25 cellular contexts compared by ENCODE assay signal in genomic region chr13:45834411-45834994, GRCh38. TPM values are rescaled to one million over a fixed set of nuclear protein-coding genes. Genes with fewer than 3 reads are reported as not detected.
DNase-seq lines count a peak whose midpoint lies in the region; ATAC-seq, FAIRE-seq and TF ChIP-seq lines count a peak whose summit lies in the region.
"Had no signal": no experiment of that assay in that cellular context is flagged by ENCODE, and none has a peak within 500 bp of the region (broad histone marks: within the 10 kb centered on the region; RNA-seq: fewer than 3 reads in every experiment).

No MANE protein-coding gene starts in this region.

- POLR2A ChIA-PET in HepG2 (lab: Yijun Ruan, JAX), result no interaction called here

- H3K27me3 ChIP-seq in HepG2 (ENCODE audit: control insufficient read depth in 1 of 2, insufficient read depth in 2 of 2, low read length in 2 of 2), result peaks cover 0 to 10% of the 10 kb centered on the region in 2 experiments; a peak in 1 of 5 replicates
- H3K27me3 ChIP-seq in right lobe of liver, result no peaks in the 10 kb centered on the region
- no peaks in the 10 kb centered on the region for H3K27me3 ChIP-seq in mammary epithelial cell (ENCODE audit: insufficient read depth, low read length)
- no peaks in the 10 kb centered on the region for H3K27me3 ChIP-seq in neural cell (ENCODE audit: insufficient read depth, low read depth, low read length)
- no peaks in the 10 kb centered on the region for H3K27me3 ChIP-seq in suprapubic skin
- H3K27me3 ChIP-seq: Peyer's patch, SJSA1 had no signal

- H3K4me1 ChIP-seq in HepG2 (ENCODE audit: insufficient read depth, low read length) (no peaks in the 10 kb centered on the region), right lobe of liver (no peaks in the 10 kb centered on the region), mammary epithelial cell (ENCODE audit: insufficient read depth, low read length) (peaks cover 14% of the 10 kb centered on the region), suprapubic skin (peaks cover 22% of the 10 kb centered on the region)
- H3K4me1 ChIP-seq: Peyer's patch, SJSA1 had no signal

- 3% methylated on average over 2 of the region's 7 CpGs for WGBS in HepG2 (ENCODE audit: low lambda C conversion rate)
- 77% methylated on average over 4 of the region's 7 CpGs for WGBS in right lobe of liver (ENCODE audit: insufficient coverage, low coverage, low lambda C conversion rate, missing lambda C conversion rate)
- WGBS in mammary epithelial cell (ENCODE audit: low coverage, missing lambda C conversion rate), result 50% methylated on average over 6 of the region's 7 CpGs
- WGBS in suprapubic skin, result 66% methylated on average over 7 of the region's 7 CpGs

- H3K36me3 ChIP-seq in HepG2 (replicated peaks in 1 of 2; ENCODE audit: control insufficient read depth in 1 of 2, insufficient read depth in 2 of 2, low read length in 2 of 2), result no peaks in the 10 kb centered on the region
- H3K36me3 ChIP-seq in right lobe of liver, result no peaks in the 10 kb centered on the region
- no peaks in the 10 kb centered on the region for H3K36me3 ChIP-seq in mammary epithelial cell (ENCODE audit: insufficient read depth, low read length)
- H3K36me3 ChIP-seq in neural cell (ENCODE audit: insufficient read depth, low read length), result no peaks in the 10 kb centered on the region
- no peaks in the 10 kb centered on the region for H3K36me3 ChIP-seq in suprapubic skin
- H3K36me3 ChIP-seq: HAP-1, Peyer's patch, SJSA1 had no signal

- no peak for TF ChIP-seq CTCF in HepG2 (CRISPR knock-in tag; IDR thresholded peaks at IDR 0.05)
- TF ChIP-seq CTCF in right lobe of liver (IDR thresholded peaks at IDR 0.05), result no peak
- TF ChIP-seq CTCF in mammary epithelial cell (conservative IDR thresholded peaks at IDR 0.05 in 1 of 2, IDR thresholded peaks at IDR 0.05 in 1 of 2; ENCODE audit: extremely low read depth in 1 of 2, insufficient read depth in 1 of 2, low read depth in 1 of 2, low read length in 2 of 2), result no peak
- TF ChIP-seq CTCF in neural cell (IDR thresholded peaks at IDR 0.05; ENCODE audit: poor library complexity, severe bottlenecking), result no peak
- no peak for TF ChIP-seq CTCF in suprapubic skin (IDR thresholded peaks at IDR 0.05)

- H3K79me2 ChIP-seq in HepG2 (ENCODE audit: insufficient read depth, low read length), result no peaks in the 10 kb centered on the region
- H3K79me2 ChIP-seq in mammary epithelial cell (ENCODE audit: insufficient read depth, low read length), result no peaks in the 10 kb centered on the region
- H3K79me2 ChIP-seq in neural cell (replicated peaks; ENCODE audit: insufficient read depth, low read length), result no peaks in the 10 kb centered on the region

- H3K9ac ChIP-seq in HepG2 (ENCODE audit: insufficient read depth, low read depth, low read length) (no peak overlapping the region), mammary epithelial cell (ENCODE audit: insufficient read depth, low read length) (no peak overlapping the region), neural cell (ENCODE audit: low read length) (no peak overlapping the region)

- CTCF ChIA-PET in HepG2 (lab: Yijun Ruan, JAX; ENCODE audit: low intra/inter-chr PET ratio, low total read pairs), result no interaction called here
- CTCF ChIA-PET in mammary epithelial cell (lab: Charles Lee; ENCODE audit: low non-redundant PET), result no interaction called here

- no peak overlapping the region for H2AFZ ChIP-seq in HepG2 (ENCODE audit: low read length)
- H2AFZ ChIP-seq in mammary epithelial cell (ENCODE audit: low read depth, low read length), result peak overlapping the region; percentile 63
- no peak overlapping the region for H2AFZ ChIP-seq in neural cell (ENCODE audit: low read depth, low read length)

- no peaks in the 10 kb centered on the region for H3K9me3 ChIP-seq in HepG2 (ENCODE audit: low read length)
- H3K9me3 ChIP-seq in right lobe of liver, result no peaks in the 10 kb centered on the region
- no peaks in the 10 kb centered on the region for H3K9me3 ChIP-seq in mammary epithelial cell (replicated peaks; ENCODE audit: insufficient read depth, low read length)
- H3K9me3 ChIP-seq in neural cell (ENCODE audit: low read length), result no peaks in the 10 kb centered on the region
- no peaks in the 10 kb centered on the region for H3K9me3 ChIP-seq in suprapubic skin
- H3K9me3 ChIP-seq: HAP-1, Peyer's patch, SJSA1 had no signal

- H3K4me3 ChIP-seq in HepG2 (replicated peaks in 1 of 3; ENCODE audit: insufficient read depth in 1 of 3, low read depth in 2 of 3, low read length in 3 of 3), result no peak overlapping the region
- no peak overlapping the region for H3K4me3 ChIP-seq in right lobe of liver
- H3K4me3 ChIP-seq in mammary epithelial cell (replicated peaks in 1 of 3; ENCODE audit: insufficient read depth in 1 of 3, low read depth in 2 of 3, low read length in 3 of 3), result no peak overlapping the region
- H3K4me3 ChIP-seq in neural cell (ENCODE audit: low read length), result no peak overlapping the region
- H3K4me3 ChIP-seq in suprapubic skin, result no peak overlapping the region
- H3K4me3 ChIP-seq: HAP-1, Peyer's patch, SJSA1 had no signal

- in situ Hi-C loops in HepG2 (cut with HindIII; ENCODE audit: extremely low pct_ligation_motif_present, low pct_unique_long_range_greater_than_20kb) (no loop called here), mammary epithelial cell (cut with MboI; ENCODE audit: low sequenced_read_pairs in 2 of 2) (no loop called here)

- no peaks in the 10 kb centered on the region for H3K9me2 ChIP-seq in neural cell (ENCODE audit: insufficient read depth, low read length)

- H3F3A ChIP-seq in neural cell (ENCODE audit: insufficient read depth, low read length, poor library complexity, severe bottlenecking), result peaks cover 5% of the 10 kb centered on the region

- H3K4me2 ChIP-seq in HepG2 (ENCODE audit: low read depth, low read length) (no peak overlapping the region), mammary epithelial cell (ENCODE audit: insufficient read depth, low read depth, low read length) (no peak overlapping the region), neural cell (ENCODE audit: low read length) (peak overlapping the region; percentile 33)

- intact Hi-C loops in HepG2 (cut with micrococcal nuclease; ENCODE audit: unreplicated experiment) (no loop called here), right lobe of liver (cut with DNase I) (no loop called here), mammary epithelial cell (cut with micrococcal nuclease) (no loop called here)

- TF ChIP-seq RAD21 in HepG2 (CRISPR knock-in tag; IDR thresholded peaks at IDR 0.05) (no peak), neural cell (conservative IDR thresholded peaks at IDR 0.05) (no peak)

- ATAC-seq in HepG2 (no peak), right lobe of liver (no peak)

- H3K27ac ChIP-seq in HepG2 (ENCODE audit: extremely low read length, insufficient read depth, low read length) (no peak overlapping the region), right lobe of liver (no peak overlapping the region), mammary epithelial cell (ENCODE audit: insufficient read depth, low read depth, low read length) (no peak overlapping the region), neural cell (ENCODE audit: low read length) (no peak overlapping the region), suprapubic skin (peak overlapping the region; percentile 40)
- H3K27ac ChIP-seq: Peyer's patch, SJSA1 had no signal

- TF ChIP-seq POLR2A in HepG2 (IDR thresholded peaks at IDR 0.05; ENCODE audit: insufficient read depth in 1 of 2, low read depth in 2 of 2, low read length in 2 of 2), result no peak
- TF ChIP-seq POLR2A in right lobe of liver (IDR thresholded peaks at IDR 0.05), result no peak
- TF ChIP-seq POLR2A in suprapubic skin (IDR thresholded peaks at IDR 0.05), result no peak

- H4K20me1 ChIP-seq in HepG2 (ENCODE audit: insufficient read depth, low read length) (no peaks in the 10 kb centered on the region), mammary epithelial cell (ENCODE audit: insufficient read depth, low read length) (no peaks in the 10 kb centered on the region), neural cell (ENCODE audit: insufficient read depth) (no peaks in the 10 kb centered on the region)

- DNase-seq in HepG2 (ENCODE audit: low spot score) (no peak), right lobe of liver (no peak), mammary epithelial cell (no peak), suprapubic skin (ENCODE audit: low spot score in 2 of 2) (no peak), nucleus accumbens (lab: John Stamatoyannopoulos, UW) (no peak), HuH-7 (ENCODE audit: low spot score) (no peak)
- DNase-seq in stimulated activated CD4-positive, alpha-beta T cell treated with anti-CD3 and anti-CD28 coated beads, Interleukin-4, amount 100 ng/mL, for 24 hours, result no peak
- DNase-seq: AML-193, Karpas-422, NCI-H1694, NCI-H2081, NCI-H2171 treated with DMSO at 0.1 percent for 48 hours, NCI-H524 treated with DMSO at 0.1 percent for 48 hours, Peyer's patch had no signal

- FAIRE-seq in HepG2 (lab: Jason Lieb, UNC), result no peak
- FAIRE-seq: D721Med, GM18507, HTR-8/SVneo had no signal

- BruUV-seq in HepG2 (replicated peaks; lab: Mats Ljungman, UMichigan) (no TSS peak), mammary epithelial cell (replicated peaks; lab: Mats Ljungman, UMichigan) (no TSS peak)

- dilution Hi-C loops in mammary epithelial cell (cut with HindIII; ENCODE audit: low sequenced_read_pairs), result no loop called here

- TF ChIP-seq EP300 in HepG2 (IDR thresholded peaks at IDR 0.05; ENCODE audit: low read depth in 2 of 2, low read length in 2 of 2) (no peak), HepG2 (CRISPR knock-in tag; IDR thresholded peaks at IDR 0.05; ENCODE audit: borderline replicate concordance) (no peak), neural cell (conservative IDR thresholded peaks at IDR 0.05; ENCODE audit: poor library complexity, severe bottlenecking) (no peak), suprapubic skin (IDR thresholded peaks at IDR 0.05) (no peak)

RNA-seq across cellular contexts. Expression of gene SIAH3, which starts 17.1 kb away (rescaled TPM):
- total RNA-seq in HepG2 (2016; rRNA removed; fragmentation: Illumina TruSeq; extraction: Trizol) (not detected in 2 replicates), right lobe of liver (not detected), mammary epithelial cell (under 1 TPM in 1 of 2 donors, not detected in 1; under 0.01 TPM), suprapubic skin (under 1 TPM in 2 of 4 donors, not detected in 2; 0.10 to 0.38 TPM)
- not detected in 2 replicates for total RNA-seq in HepG2 (2016; cell fraction: cytosol; rRNA removed; fragmentation: Illumina TruSeq; extraction: Trizol; ENCODE audit: low read depth)
- not detected in 2 replicates for total RNA-seq in HepG2 (2016; cell fraction: insoluble cytoplasmic fraction; rRNA removed; fragmentation: Illumina TruSeq; extraction: Trizol)
- not detected in 2 replicates for total RNA-seq in HepG2 (2016; cell fraction: membrane; rRNA removed; fragmentation: Illumina TruSeq; extraction: Trizol)
- not detected in 2 replicates for total RNA-seq in HepG2 (2016; cell fraction: nucleus; rRNA removed; fragmentation: Illumina TruSeq; extraction: Trizol)
- polyA plus RNA-seq in HepG2 (2011; rRNA removed) (not detected in 2 replicates), mammary epithelial cell (not detected), neural cell (4.0 and 4.9 TPM in 2 replicates)
- not detected in 2 replicates for polyA plus RNA-seq in HepG2 (2011; cell fraction: cytosol; rRNA removed)
- polyA plus RNA-seq in HepG2 (2011; cell fraction: nucleus; rRNA removed), result not detected in 2 replicates
- 0.01 TPM in 1 of 2 replicates, not detected in the other for polyA plus RNA-seq in HepG2 (2012)
- not detected in 2 replicates for polyA plus RNA-seq in HepG2 (2016; cell fraction: cytosol; fragmentation: Illumina TruSeq; extraction: Trizol; ENCODE audit: low read depth)
- polyA plus RNA-seq in HepG2 (2016; cell fraction: insoluble cytoplasmic fraction; fragmentation: Illumina TruSeq; extraction: Trizol; ENCODE audit: low read depth), result not detected in 2 replicates
- polyA plus RNA-seq in HepG2 (2016; cell fraction: membrane; fragmentation: Illumina TruSeq; extraction: Trizol; ENCODE audit: low read depth), result not detected in 2 replicates
- not detected in 2 replicates for polyA plus RNA-seq in HepG2 (2016; cell fraction: nucleus; fragmentation: Illumina TruSeq; extraction: Trizol; ENCODE audit: insufficient read depth, low read depth)
- not detected in 2 replicates for polyA minus RNA-seq in HepG2 (2011; rRNA and poly(A)+ RNA removed; ENCODE audit: low replicate concordance)
- not detected in 2 replicates for polyA minus RNA-seq in HepG2 (2011; cell fraction: cytosol; rRNA and poly(A)+ RNA removed)
- not detected in 2 replicates for polyA minus RNA-seq in HepG2 (2011; cell fraction: nucleus; rRNA and poly(A)+ RNA removed)
- polyA minus RNA-seq in mammary epithelial cell (not detected), neural cell (11.4 and 14.6 TPM in 2 replicates)
- total RNA-seq: A172, OCI-LY7, Peyer's patch had no signal
- polyA plus RNA-seq: AG04450, CD14-positive monocyte, IgD-negative memory B cell had no signal
